ENCODE assay signal across 10 cellular contexts in the genomic region with DNA sequence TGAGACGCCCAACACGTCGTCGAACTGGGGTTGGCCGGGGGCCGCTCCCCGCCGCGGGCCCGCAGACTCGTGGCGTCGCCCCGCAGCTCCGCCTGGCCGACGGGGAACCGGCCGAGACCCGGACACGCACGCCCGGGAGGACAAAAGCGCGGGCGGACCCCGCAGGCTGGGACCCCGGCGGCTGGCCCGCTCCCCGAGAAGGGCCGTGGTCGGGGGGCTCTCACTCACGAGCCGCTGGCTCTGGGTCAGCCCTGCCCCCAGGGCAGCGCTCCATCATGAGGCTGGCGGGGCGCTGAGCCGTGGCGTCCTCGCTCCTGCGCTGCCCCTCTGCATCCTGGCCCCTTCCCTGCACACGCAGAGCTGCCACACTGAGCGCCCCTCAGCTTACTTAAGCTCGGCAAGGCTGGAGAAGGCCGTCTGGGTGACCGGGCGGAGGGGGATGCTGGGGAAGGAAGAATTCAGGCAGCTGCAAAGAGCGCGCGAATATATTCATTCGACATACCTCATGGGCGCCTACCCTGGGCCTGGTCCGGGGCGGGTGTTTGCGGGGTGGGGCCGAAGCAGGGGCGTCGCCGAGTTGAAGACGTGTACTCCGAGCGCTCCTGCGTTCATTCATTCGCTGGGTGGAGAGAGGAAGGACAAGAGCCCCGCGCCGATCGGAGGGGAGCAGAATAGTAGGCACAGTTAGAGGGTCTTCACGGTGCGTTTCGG. TPM values are rescaled to one million over a fixed set of nuclear protein-coding genes. Genes with fewer than 3 reads are reported as not detected.
DNase-seq lines count a peak whose midpoint lies in the region; ATAC-seq, FAIRE-seq and TF ChIP-seq lines count a peak whose summit lies in the region.
"Had no signal": no experiment of that assay in that cellular context is flagged by ENCODE, and none has a peak within 500 bp of the region (broad histone marks: within the 10 kb centered on the region; RNA-seq: fewer than 3 reads in every experiment).

No MANE protein-coding gene starts in this region.

- intact Hi-C loops in Calu3 (cut with micrococcal nuclease; ENCODE audit: unreplicated experiment) = loop anchor here (10.0 kb wide), 1 partner anchor 421 kb away; no protein-coding TSS in a partner anchor

- TF ChIP-seq CTCF in Calu3 (IDR thresholded peaks at IDR 0.05; ENCODE audit: unreplicated experiment) = no peak
- TF ChIP-seq CTCF in HFFc6 (IDR thresholded peaks at IDR 0.05) = no peak

- FAIRE-seq in small intestine (lab: Jason Lieb, UNC) = no peak
- FAIRE-seq: islet of Langerhans had no signal

- 2 to 3% (median 3%) methylated on average over 65 to 72 of the region's 72 CpGs for WGBS in small intestine, 3 donors

- H3K9me3 Mint-ChIP-seq in Calu3 (ENCODE audit: low read depth, unreplicated experiment) = no peaks in the 10 kb centered on the region
- no peaks in the 10 kb centered on the region; the same call in 1 of the 2 replicates for H3K9me3 Mint-ChIP-seq in HFFc6
- H3K9me3 Mint-ChIP-seq in activated naive CD8-positive, alpha-beta T cell treated with anti-CD3 and anti-CD28 coated beads for 36 hours = no peaks in the 10 kb centered on the region

- peak overlapping the region; percentile 68 for H3K9ac ChIP-seq in iPS-18a (ENCODE audit: low read length)

- H3K4me1 Mint-ChIP-seq in Calu3 (ENCODE audit: low read depth, unreplicated experiment) (peaks cover 63% of the 10 kb centered on the region), HFFc6 (ENCODE audit: low read depth) (peaks cover 51% of the 10 kb centered on the region)
- H3K4me1 Mint-ChIP-seq in activated naive CD8-positive, alpha-beta T cell treated with anti-CD3 and anti-CD28 coated beads for 36 hours = peaks cover 23% of the 10 kb centered on the region

- DNase-seq in Calu3 (peak; percentile 49), HFFc6 (no peak), small intestine (peak; percentile 69), cerebellar nuclear complex (lab: John Stamatoyannopoulos, UW) (no peak)
- DNase-seq in activated naive CD8-positive, alpha-beta T cell treated with anti-CD3 and anti-CD28 coated beads for 36 hours = peak; percentile 36

- H3K27me3 ChIP-seq in iPS-18a (ENCODE audit: control insufficient read depth, insufficient read depth, low read length) (peaks cover 7% of the 10 kb centered on the region), small intestine (ENCODE audit: control insufficient read depth in 2 of 2, insufficient read depth in 2 of 2, low read length in 2 of 2) (no peaks in the 10 kb centered on the region)

- ATAC-seq in GM21717 (IDR thresholded peaks at IDR 0.05; ENCODE audit: unreplicated experiment) = no peak
- ATAC-seq in HG03159 (IDR thresholded peaks at IDR 0.05; ENCODE audit: unreplicated experiment) = no peak

- H3K36me3 Mint-ChIP-seq in Calu3 (ENCODE audit: insufficient read depth, unreplicated experiment) (peaks cover 26% of the 10 kb centered on the region), HFFc6 (ENCODE audit: low read depth) (no peaks in the 10 kb centered on the region)
- peaks cover 1% of the 10 kb centered on the region for H3K36me3 Mint-ChIP-seq in activated naive CD8-positive, alpha-beta T cell treated with anti-CD3 and anti-CD28 coated beads for 36 hours

- peaks cover 23% of the 10 kb centered on the region for H3K4me1 ChIP-seq in iPS-18a (ENCODE audit: control insufficient read depth, low read depth, low read length)
- no peaks in the 10 kb centered on the region for H3K4me1 ChIP-seq in small intestine (ENCODE audit: control insufficient read depth in 2 of 2, insufficient read depth in 1 of 2, low read depth in 1 of 2, low read length in 1 of 2)

- no TSS peak for BruUV-seq in Calu3 (replicated peaks; lab: Mats Ljungman, UMichigan)

- peaks cover 2% of the 10 kb centered on the region for H3K36me3 ChIP-seq in iPS-18a (ENCODE audit: control insufficient read depth, low read depth, low read length)
- no peaks in the 10 kb centered on the region for H3K36me3 ChIP-seq in small intestine (ENCODE audit: control insufficient read depth in 2 of 2, insufficient read depth in 2 of 2, low read length in 2 of 2)

- CTCF ChIA-PET in Calu3 (lab: Charles Lee) = interaction anchor here (0.7 to 1.8 kb wide), 3 partner anchors 10 to 102 kb away, joined by 3 to 9 read pairs (median 8); no protein-coding TSS in a partner anchor

- H3K4me3 ChIP-seq in iPS-18a (ENCODE audit: low read length) (peak overlapping the region; percentile 62), small intestine (ENCODE audit: low read depth in 1 of 2, low read length in 2 of 2) (peak overlapping the region; percentile 30 to 54)

- H3K27ac Mint-ChIP-seq in Calu3 (ENCODE audit: unreplicated experiment) = peak overlapping the region; percentile 71
- peak overlapping the region; percentile 73 for H3K27ac Mint-ChIP-seq in HFFc6
- H3K27ac Mint-ChIP-seq in activated naive CD8-positive, alpha-beta T cell treated with anti-CD3 and anti-CD28 coated beads for 36 hours = no peak overlapping the region

- H3K9me3 ChIP-seq in iPS-18a (ENCODE audit: control insufficient read depth, low read depth, low read length) (no peaks in the 10 kb centered on the region), small intestine (ENCODE audit: control insufficient read depth, low read depth) (no peaks in the 10 kb centered on the region)

- H3K27ac ChIP-seq in iPS-18a (ENCODE audit: low read length) (no peak overlapping the region), small intestine (ENCODE audit: low read depth in 1 of 2, low read length in 1 of 2) (no peak overlapping the region)

- peak overlapping the region; percentile 81 for H3K4me3 Mint-ChIP-seq in Calu3 (ENCODE audit: low read depth, unreplicated experiment)
- H3K4me3 Mint-ChIP-seq in HFFc6 = peak overlapping the region; percentile 84
- peak overlapping the region; percentile 76 for H3K4me3 Mint-ChIP-seq in activated naive CD8-positive, alpha-beta T cell treated with anti-CD3 and anti-CD28 coated beads for 36 hours

- H3K27me3 Mint-ChIP-seq in Calu3 (ENCODE audit: unreplicated experiment) (no peaks in the 10 kb centered on the region), HFFc6 (ENCODE audit: insufficient read depth) (no peaks in the 10 kb centered on the region; the same call in 1 of the 2 replicates)
- peaks cover 54% of the 10 kb centered on the region for H3K27me3 Mint-ChIP-seq in activated naive CD8-positive, alpha-beta T cell treated with anti-CD3 and anti-CD28 coated beads for 36 hours

RNA-seq across cellular contexts. Expression of gene CYB5R2, which starts 0.6 kb away (rescaled TPM):
- total RNA-seq in Calu3 (2022) = 15.3 and 23.0 TPM in 2 replicates
- 10 to 100 TPM; 11.7 to 15.0 (median 12.4) TPM for total RNA-seq in HFFc6 (2021; fragmentation: NEBNext Ultra II Directional; extraction: Animal tissue kit (Norgen Biotek cat#: 25700))
- total RNA-seq in activated naive CD8-positive, alpha-beta T cell treated with anti-CD3 and anti-CD28 coated beads for 36 hours = 10 to 100 TPM; 16.4 to 18.8 TPM
- 1 to 10 TPM; 1.1 to 4.4 (median 3.5) TPM for polyA plus RNA-seq in small intestine

RNA-seq across cellular contexts. Expression of gene OVCH2, which starts 32.4 kb away (rescaled TPM):
- not detected in 2 replicates for total RNA-seq in Calu3 (2022)
- total RNA-seq in HFFc6 (2021; fragmentation: NEBNext Ultra II Directional; extraction: Animal tissue kit (Norgen Biotek cat#: 25700)) = not detected
- not detected for total RNA-seq in activated naive CD8-positive, alpha-beta T cell treated with anti-CD3 and anti-CD28 coated beads for 36 hours
- polyA plus RNA-seq in small intestine = not detected
- total RNA-seq: HT1080 had no signal

Comparison
In these comparisons a context has a peak if more than half of its experiments do, and no peak if none do; other contexts are left out.
1. DNase-seq: peak in Calu3 (single experiment), activated naive CD8-positive, alpha-beta T cell treated with anti-CD3 and anti-CD28 coated beads for 36 hours (single experiment) and small intestine (single experiment); none in HFFc6 (single experiment) and cerebellar nuclear complex (0 of 2).
2. Peak in every context shown above with its lines, with median percentiles within 50 percentile points of each other: H3K4me3 Mint-ChIP-seq.